Comparison of ENCODE assay signal across 13 cellular contexts in the genomic region with DNA sequence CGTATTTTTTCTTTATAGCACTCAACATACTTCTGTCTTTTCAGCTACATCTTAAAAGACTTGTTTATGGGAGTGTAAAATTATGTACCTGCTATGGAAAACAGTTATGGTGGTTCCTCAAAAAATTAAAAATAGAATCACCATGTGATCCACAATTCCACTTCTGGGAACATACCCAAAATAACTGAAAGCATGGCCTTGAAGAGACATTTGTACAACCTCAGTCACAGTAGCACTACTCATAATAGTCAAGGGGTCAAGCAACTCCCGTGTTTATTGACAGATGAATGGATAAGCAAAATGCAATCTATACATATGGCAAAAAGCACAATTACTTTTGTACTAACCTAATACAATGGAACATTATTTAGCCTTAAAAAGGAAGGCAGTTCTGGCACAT.
A peak's percentile ranks its signal among the peaks of the same experiment; 100 is the strongest.
DNase-seq lines count a peak whose midpoint lies in the region; ATAC-seq, FAIRE-seq and TF ChIP-seq lines count a peak whose summit lies in the region.
"Had no signal": no experiment of that assay in that cellular context is flagged by ENCODE, and none has a peak within 500 bp of the region (broad histone marks: within the 10 kb centered on the region; RNA-seq: fewer than 3 reads in every experiment).

No MANE protein-coding gene starts in this region.

- H3K27ac ChIP-seq in heart right ventricle (peak overlapping the region in 5 of 10 donors; percentile 17 to 43 (median 27)), cingulate gyrus (ENCODE audit: low read depth, low read length) (peak overlapping the region; percentile 63), pancreas (no peak overlapping the region), brain microvascular endothelial cell (no peak overlapping the region)
- H3K27ac ChIP-seq: GM23248 had no signal

- H3K9me3 ChIP-seq in heart right ventricle (peaks cover 0 to 10% (median 0%) of the 10 kb centered on the region in 11 donors), pancreas (no peaks in the 10 kb centered on the region)

- H3K4me1 ChIP-seq in heart right ventricle (peaks cover 0 to 11% (median 0%) of the 10 kb centered on the region in 9 donors), pancreas (peaks cover 0 to 10% (median 4%) of the 10 kb centered on the region in 3 donors)

- TF ChIP-seq CTCF in heart right ventricle (IDR thresholded peaks at IDR 0.05) (no peak), pancreas (IDR thresholded peaks at IDR 0.05) (no peak), brain microvascular endothelial cell (IDR thresholded peaks at IDR 0.05; ENCODE audit: low read depth, low read length, missing control alignments) (no peak)

- no peaks in the 10 kb centered on the region for H3K36me3 ChIP-seq in heart right ventricle
- no peaks in the 10 kb centered on the region for H3K36me3 ChIP-seq in pancreas
- no peaks in the 10 kb centered on the region for H3K36me3 ChIP-seq in brain microvascular endothelial cell (replicated peaks)

- intact Hi-C loops in heart right ventricle (cut with DNase I) (no loop called here), cardiac septum (cut with DNase I) (no loop called here), pancreas (cut with DNase I) (no loop called here)

- in situ Hi-C loops in brain microvascular endothelial cell (cut with HindIII; ENCODE audit: low pct_ligation_motif_present, low sequenced_read_pairs): no loop called here

- DNase-seq in heart right ventricle (no peak), cardiac septum (ENCODE audit: low spot score) (no peak), pancreas (no peak), brain microvascular endothelial cell (no peak), H4 (ENCODE audit: low spot score) (no peak)
- DNase-seq: Calu3; CD4-positive, alpha-beta T cell; DMS 273 treated with DMSO at 0.1 percent for 48 hours; GM23248; H7; IMR-90 had no signal

- peak in 6 of 8 donors; percentile 48 to 84 (median 68) for ATAC-seq in heart right ventricle
- peak in 3 of 4 donors; percentile 28 to 62 (median 38) for ATAC-seq in pancreas
- ATAC-seq in HG02840 (IDR thresholded peaks at IDR 0.05; ENCODE audit: low FRiP score, unreplicated experiment): no peak

- 59 to 60% methylated on average over 2 of the region's 2 CpGs for WGBS in heart right ventricle, 2 donors
- WGBS in pancreas, 2 donors: 39 to 42% methylated on average over 2 of the region's 2 CpGs

- peak overlapping the region in 1 of 10 donors; percentile 15 for H3K4me3 ChIP-seq in heart right ventricle
- no peak overlapping the region for H3K4me3 ChIP-seq in pancreas
- no peak overlapping the region for H3K4me3 ChIP-seq in brain microvascular endothelial cell (ENCODE audit: low read depth, low read length)
- H3K4me3 ChIP-seq: GM23248 had no signal

- FAIRE-seq in pancreas (lab: Jason Lieb, UNC): no peak

- H3K27me3 ChIP-seq in heart right ventricle: no peaks in the 10 kb centered on the region
- no peaks in the 10 kb centered on the region for H3K27me3 ChIP-seq in pancreas
- no peaks in the 10 kb centered on the region for H3K27me3 ChIP-seq in brain microvascular endothelial cell (replicated peaks)
